ENCODE assay signal across 1 cellular context in the genomic region with DNA sequence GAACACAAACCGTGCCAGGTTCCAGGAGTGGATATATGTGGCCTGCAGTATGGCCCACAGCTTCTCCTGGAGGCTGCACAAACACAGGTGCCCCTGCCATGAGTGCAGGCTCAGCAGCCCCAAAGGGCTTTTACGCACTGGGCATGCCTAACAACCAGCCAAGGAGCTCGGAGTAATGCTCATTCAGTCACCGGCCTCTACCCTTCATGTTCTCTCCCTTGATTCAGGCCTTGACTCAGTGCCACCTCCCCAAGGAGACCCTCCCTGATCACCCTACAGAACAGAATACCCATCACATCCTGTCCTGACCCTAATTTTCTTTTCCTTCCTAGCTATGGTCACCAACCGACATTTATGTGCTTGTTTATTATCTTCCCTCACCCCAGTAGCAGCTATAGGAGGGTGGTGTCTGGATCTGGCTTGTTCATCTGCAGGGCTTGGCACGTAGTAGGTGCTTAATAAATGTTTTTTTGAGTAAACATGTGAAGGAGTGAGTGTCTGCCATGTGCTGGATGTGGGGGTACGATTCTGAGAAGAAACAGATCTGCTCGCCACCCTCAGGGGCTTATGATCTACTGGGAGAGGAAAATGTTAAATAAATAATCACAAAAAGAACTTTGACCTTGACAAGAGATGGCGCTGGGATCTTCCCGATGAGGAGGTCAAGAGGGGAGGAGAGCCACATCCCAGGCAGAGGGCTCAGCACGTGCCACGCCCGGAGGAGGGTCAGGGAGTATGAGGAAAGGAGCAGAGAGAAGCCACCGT.
TF ChIP-seq lines count a peak whose summit lies in the region.

No MANE protein-coding gene starts in this region.

TF ChIP-seq in K562, 482 proteins besides CTCF, POLR2A, EP300 and RAD21:
- TF ChIP-seq SIN3A (IDR thresholded peaks at IDR 0.05; ENCODE audit: borderline replicate concordance in 2 of 2, control insufficient read depth in 1 of 2, low read depth in 2 of 2, low read length in 2 of 2) = no peak
- peak; percentile 79 for TF ChIP-seq ZKSCAN1 (IDR thresholded peaks at IDR 0.05; ENCODE audit: low read depth, low read length)
- TF ChIP-seq BHLHE40 (IDR thresholded peaks at IDR 0.05; ENCODE audit: low read length) = peak; percentile 43
